ENCODE assay signal across 9 cellular contexts in genomic region chr9:108535526-108535925, GRCh38.
DNase-seq lines count a peak whose midpoint lies in the region; ATAC-seq, FAIRE-seq and TF ChIP-seq lines count a peak whose summit lies in the region.
"Had no signal": no experiment of that assay in that cellular context is flagged by ENCODE, and none has a peak within 500 bp of the region (broad histone marks: within the 10 kb centered on the region; RNA-seq: fewer than 3 reads in every experiment).

No MANE protein-coding gene starts in this region.

- H3K9ac ChIP-seq in OCI-LY3 (ENCODE audit: low read length) = no peak overlapping the region

- H3K9me3 ChIP-seq in OCI-LY3 (ENCODE audit: insufficient read depth, low read length) = no peaks in the 10 kb centered on the region
- no peaks in the 10 kb centered on the region for H3K9me3 ChIP-seq in pancreas

- no peak overlapping the region for H2AFZ ChIP-seq in OCI-LY3 (ENCODE audit: low read depth, low read length)

- peak; percentile 73 for TF ChIP-seq CTCF in C4-2B (conservative IDR thresholded peaks at IDR 0.05)
- peak; percentile 53 for TF ChIP-seq CTCF in OCI-LY3 (IDR thresholded peaks at IDR 0.05; ENCODE audit: low read depth, low read length)
- TF ChIP-seq CTCF in pancreas (IDR thresholded peaks at IDR 0.05) = peak in 2 of 4 donors; percentile 16 to 24

- FAIRE-seq in pancreas (lab: Jason Lieb, UNC) = no peak

- H3K27ac ChIP-seq in C4-2B (no peak overlapping the region), OCI-LY3 (ENCODE audit: low read length) (no peak overlapping the region), pancreas (no peak overlapping the region)

- H3K79me2 ChIP-seq in OCI-LY3 (ENCODE audit: low read length) = no peaks in the 10 kb centered on the region

- intact Hi-C loops in pancreas (cut with DNase I) = no loop called here

- H4K20me1 ChIP-seq in OCI-LY3 (ENCODE audit: insufficient read depth, low read length) = no peaks in the 10 kb centered on the region

- H3K4me3 ChIP-seq in OCI-LY3 (ENCODE audit: low read length) = no peak overlapping the region
- H3K4me3 ChIP-seq in pancreas = no peak overlapping the region

- peak; percentile 71 for ATAC-seq in GM21526 (IDR thresholded peaks at IDR 0.05; ENCODE audit: low FRiP score, unreplicated experiment)
- ATAC-seq in pancreas = no peak
- no peak for ATAC-seq in HG03432 (IDR thresholded peaks at IDR 0.05; ENCODE audit: unreplicated experiment)
- ATAC-seq in HG02610 (IDR thresholded peaks at IDR 0.05; ENCODE audit: unreplicated experiment) = no peak
- no peak for ATAC-seq in HG02571 (IDR thresholded peaks at IDR 0.05; ENCODE audit: unreplicated experiment)

- DNase-seq in germinal center (ENCODE audit: low spot score) = peak; percentile 36
- DNase-seq in pancreas = no peak
- DNase-seq: activated B cell treated with CpG ODN at 0.5 μM for 24 hours had no signal

- no peak overlapping the region for H3K4me2 ChIP-seq in OCI-LY3 (ENCODE audit: low read length)

- H3K36me3 ChIP-seq in OCI-LY3 (replicated peaks; ENCODE audit: low read depth, low read length) (no peaks in the 10 kb centered on the region), pancreas (no peaks in the 10 kb centered on the region)

- 63 to 66% methylated on average over 3 of the region's 3 CpGs for WGBS in pancreas, 2 donors

- H3K27me3 ChIP-seq in OCI-LY3 (ENCODE audit: low read depth, low read length) (no peaks in the 10 kb centered on the region), pancreas (no peaks in the 10 kb centered on the region)

- H3K4me1 ChIP-seq in OCI-LY3 (ENCODE audit: low read length) (no peaks in the 10 kb centered on the region), pancreas (no peaks in the 10 kb centered on the region)
